In the genomic region with DNA sequence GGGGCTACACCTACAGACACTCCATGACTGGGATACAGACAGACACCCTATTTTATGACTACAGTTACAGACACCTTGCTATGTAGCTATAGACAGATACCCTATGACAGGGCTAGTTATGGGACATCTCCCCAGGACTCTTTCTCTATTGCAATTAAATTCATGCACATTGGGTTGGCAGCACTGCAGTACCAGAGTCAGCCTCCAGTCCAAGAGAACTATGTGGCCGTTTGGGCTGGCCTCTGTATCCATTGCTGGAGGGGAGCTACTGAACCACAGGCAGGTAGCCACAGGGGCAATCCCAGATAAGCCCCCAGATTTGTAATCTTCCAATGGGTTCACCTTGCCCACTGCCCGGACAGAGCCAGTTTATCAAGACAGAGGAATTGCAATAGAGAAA, we compare ENCODE assay signal across 21 cellular contexts.
"Had no signal": no experiment of that assay in that cellular context is flagged by ENCODE, and none has a peak within 500 bp of the region (broad histone marks: within the 10 kb centered on the region; RNA-seq: fewer than 3 reads in every experiment).

No MANE protein-coding gene starts in this region.

- H3K4me1 Mint-ChIP-seq: activated B cell treated with CpG ODN at 0.5 μM for 24 hours had no signal

- ATAC-seq: activated CD8-positive, alpha-beta T cell treated with anti-CD3 and anti-CD28 coated beads for 36 hours; activated T-cell treated with anti-CD3 and anti-CD28 coated beads, Interleukin-2, amount 50 U/mL, for 4 hours; effector memory CD8-positive, alpha-beta T cell; heart left ventricle; left lobe of liver; upper lobe of right lung had no signal

- H3K9me3 Mint-ChIP-seq: activated B cell treated with CpG ODN at 0.5 μM for 24 hours; activated CD8-positive, alpha-beta T cell treated with anti-CD3 and anti-CD28 coated beads for 36 hours had no signal

- FAIRE-seq: astrocyte, bronchial epithelial cell, frontal cortex, TTC549 had no signal

- H3K27me3 ChIP-seq: heart left ventricle, right atrium auricular region, upper lobe of right lung had no signal

- H3K4me3 Mint-ChIP-seq: activated B cell treated with CpG ODN at 0.5 μM for 24 hours; activated CD8-positive, alpha-beta T cell treated with anti-CD3 and anti-CD28 coated beads for 36 hours; activated T-cell treated with anti-CD3 and anti-CD28 coated beads, Interleukin-2, amount 50 U/mL, for 4 hours; effector memory CD8-positive, alpha-beta T cell had no signal

- H3K36me3 ChIP-seq: heart left ventricle, right atrium auricular region, upper lobe of right lung had no signal

- H3K27me3 Mint-ChIP-seq: activated B cell treated with CpG ODN at 0.5 μM for 24 hours; activated CD8-positive, alpha-beta T cell treated with anti-CD3 and anti-CD28 coated beads for 36 hours; effector memory CD8-positive, alpha-beta T cell; progenitor cell of endocrine pancreas had no signal

- H3K27ac ChIP-seq: heart left ventricle, right atrium auricular region, skin epidermis, upper lobe of right lung had no signal

- H3K9me3 ChIP-seq: right atrium auricular region, upper lobe of right lung had no signal

- H3K4me3 ChIP-seq: heart left ventricle, right atrium auricular region, skin epidermis, upper lobe of right lung had no signal

- DNase-seq: activated B cell treated with CpG ODN at 0.5 μM for 24 hours; activated CD4-positive, alpha-beta T cell treated with anti-CD3 and anti-CD28 coated beads for 48 hours; activated CD8-positive, alpha-beta T cell treated with anti-CD3 and anti-CD28 coated beads for 36 hours; activated effector memory CD4-positive, alpha-beta T cell treated with Interleukin-2 at 50 U/mL for 16 hours; activated naive CD4-positive, alpha-beta T cell treated with anti-CD3 and anti-CD28 coated beads, Interleukin-2, amount 50 U/mL, for 16 hours; activated T-cell treated with anti-CD3 and anti-CD28 coated beads, Interleukin-2, amount 50 U/mL, for 4 hours; dermis blood vessel endothelial cell; effector memory CD8-positive, alpha-beta T cell; heart left ventricle; midbrain; stimulated activated CD4-positive, alpha-beta T cell treated with anti-CD3 and anti-CD28 coated beads, Interleukin-4, amount 100 ng/mL, for 24 hours; stimulated activated naive CD4-positive, alpha-beta T cell treated with Interleukin-2 at 50 U/mL for 16 hours; upper lobe of right lung had no signal

- H3K4me1 ChIP-seq: heart left ventricle, right atrium auricular region, upper lobe of right lung had no signal

- H3K27ac Mint-ChIP-seq: activated B cell treated with CpG ODN at 0.5 μM for 24 hours; activated CD8-positive, alpha-beta T cell treated with anti-CD3 and anti-CD28 coated beads for 36 hours; effector memory CD8-positive, alpha-beta T cell; progenitor cell of endocrine pancreas had no signal
